ENCODE assay signal across 1 cellular context in the genomic region with DNA sequence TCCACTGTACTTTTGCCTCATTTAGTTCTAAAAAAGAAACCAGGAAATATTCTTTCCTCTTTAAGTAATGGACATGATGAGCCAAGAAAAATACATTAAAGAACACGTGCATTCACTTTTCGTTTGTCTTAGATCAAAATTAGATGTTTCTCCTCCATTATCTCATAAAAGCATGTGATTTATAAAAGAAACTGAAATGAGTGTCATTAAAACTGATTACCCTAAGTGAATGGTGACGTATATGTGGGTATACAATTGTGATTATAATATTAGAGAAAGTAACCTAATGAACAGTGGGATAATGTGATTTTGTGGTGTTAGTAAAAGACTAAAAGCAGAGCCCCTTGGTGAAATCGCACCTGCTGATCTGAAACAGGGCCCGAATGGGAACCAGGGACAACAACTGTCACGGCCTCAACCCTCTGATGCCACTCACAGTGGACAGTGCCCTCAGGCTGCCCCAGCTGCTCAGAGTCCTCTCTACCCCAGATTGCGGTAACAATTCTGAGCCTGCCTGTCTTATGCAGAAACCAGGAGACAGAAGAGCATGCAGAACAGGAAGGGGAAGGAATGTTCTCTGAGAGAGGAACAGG.
TF ChIP-seq lines count a peak whose summit lies in the region.

No MANE protein-coding gene starts in this region.

TF ChIP-seq in H1, 55 proteins besides CTCF, POLR2A, EP300 and RAD21 (continued from another document):
- TF ChIP-seq SP4 (IDR thresholded peaks at IDR 0.05; ENCODE audit: low read length), result no peak
